11 cellular contexts compared by ENCODE assay signal in the genomic region with DNA sequence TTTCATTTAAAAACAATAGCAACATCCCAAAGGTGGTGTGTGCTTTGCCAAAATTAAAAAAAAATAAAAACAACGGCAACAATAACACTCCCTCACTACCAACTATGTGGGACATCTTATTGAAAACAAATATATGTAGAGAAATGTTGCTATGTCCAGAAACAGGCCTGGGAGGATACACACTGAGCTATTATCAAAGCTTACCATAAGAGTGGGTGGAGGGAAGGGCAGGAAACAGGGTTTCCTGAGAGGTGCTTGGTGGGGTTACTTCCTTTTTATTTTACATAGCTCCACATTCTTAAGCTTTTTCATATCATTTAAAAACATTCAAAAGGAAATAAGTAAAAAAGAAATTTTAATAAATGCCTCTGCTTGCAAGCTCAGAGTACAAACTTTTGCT.
DNase-seq lines count a peak whose midpoint lies in the region; ATAC-seq and TF ChIP-seq lines count a peak whose summit lies in the region.
"Had no signal": no experiment of that assay in that cellular context is flagged by ENCODE, and none has a peak within 500 bp of the region (broad histone marks: within the 10 kb centered on the region; RNA-seq: fewer than 3 reads in every experiment).

No MANE protein-coding gene starts in this region.

- no peaks in the 10 kb centered on the region for H3K36me3 ChIP-seq in gastrocnemius medialis

- H3K27me3 Mint-ChIP-seq in activated naive CD4-positive, alpha-beta T cell treated with anti-CD3 and anti-CD28 coated beads, Interleukin-2, amount 50 U/mL, for 24 hours: no peaks in the 10 kb centered on the region

- TF ChIP-seq POLR2A in gastrocnemius medialis (IDR thresholded peaks at IDR 0.05): no peak

- H3K27ac Mint-ChIP-seq in activated naive CD4-positive, alpha-beta T cell treated with anti-CD3 and anti-CD28 coated beads, Interleukin-2, amount 50 U/mL, for 24 hours: peak overlapping the region; percentile 49
- H3K27ac Mint-ChIP-seq: brain had no signal

- H3K36me3 Mint-ChIP-seq in activated naive CD4-positive, alpha-beta T cell treated with anti-CD3 and anti-CD28 coated beads, Interleukin-2, amount 50 U/mL, for 24 hours: peaks cover 11% of the 10 kb centered on the region
- H3K36me3 Mint-ChIP-seq: brain had no signal

- H3K9me3 ChIP-seq in gastrocnemius medialis: no peaks in the 10 kb centered on the region

- H3K4me1 Mint-ChIP-seq in activated naive CD4-positive, alpha-beta T cell treated with anti-CD3 and anti-CD28 coated beads, Interleukin-2, amount 50 U/mL, for 24 hours: peaks cover 13% of the 10 kb centered on the region
- H3K4me1 Mint-ChIP-seq: brain had no signal

- H3K4me3 Mint-ChIP-seq in activated naive CD4-positive, alpha-beta T cell treated with anti-CD3 and anti-CD28 coated beads, Interleukin-2, amount 50 U/mL, for 24 hours: no peak overlapping the region
- H3K4me3 Mint-ChIP-seq: brain had no signal

- intact Hi-C loops in gastrocnemius medialis (cut with DNase I; ENCODE audit: low total_unique reads): no loop called here

- H3K27me3 ChIP-seq in gastrocnemius medialis: no peaks in the 10 kb centered on the region

- no peak for DNase-seq in activated naive CD4-positive, alpha-beta T cell treated with Interleukin-2 at 50 U/mL for 16 hours
- DNase-seq in SKM-1 treated with dmso at 0.1 percent for 144 hours (lab: John Stamatoyannopoulos, UW; ENCODE audit: unreplicated experiment): peak; percentile 29
- DNase-seq in fibroblast of pulmonary artery (ENCODE audit: low read depth): peak; percentile 58
- no peak for DNase-seq in gastrocnemius medialis
- DNase-seq in amniotic stem cell (lab: John Stamatoyannopoulos, UW): no peak
- DNase-seq: NCI-H2107; stimulated activated CD4-positive, alpha-beta T cell treated with anti-CD3 and anti-CD28 coated beads, Interleukin-12 subunit alpha, Interleukin-12 subunit beta, amount 100 ng/mL, for 4 hours had no signal

- ATAC-seq in gastrocnemius medialis (peak in 1 of 2 donors; percentile 58), GM21576 (IDR thresholded peaks at IDR 0.05; ENCODE audit: unreplicated experiment) (no peak), HG03460 (IDR thresholded peaks at IDR 0.05; ENCODE audit: unreplicated experiment) (no peak)

- no peaks in the 10 kb centered on the region for H3K9me3 Mint-ChIP-seq in activated naive CD4-positive, alpha-beta T cell treated with anti-CD3 and anti-CD28 coated beads, Interleukin-2, amount 50 U/mL, for 24 hours
- H3K9me3 Mint-ChIP-seq: brain had no signal

- in situ Hi-C loops in gastrocnemius medialis (cut with MboI; ENCODE audit: low sequenced_read_pairs in 4 of 4): no loop called here

- no peak for TF ChIP-seq CTCF in fibroblast of pulmonary artery (IDR thresholded peaks at IDR 0.05; ENCODE audit: low read length, missing control alignments)
- TF ChIP-seq CTCF in gastrocnemius medialis (IDR thresholded peaks at IDR 0.05 in 4 of 5, conservative IDR thresholded peaks at IDR 0.05 in 1 of 5): no peak

- no peak overlapping the region for H3K4me3 ChIP-seq in fibroblast of pulmonary artery (replicated peaks; ENCODE audit: low read depth, low read length)
- no peak overlapping the region for H3K4me3 ChIP-seq in gastrocnemius medialis

- H3K27ac ChIP-seq in gastrocnemius medialis: peak overlapping the region in 3 of 4 donors; percentile 11 to 36 (median 34)

- H3K4me1 ChIP-seq in gastrocnemius medialis: no peaks in the 10 kb centered on the region

Comparison
In these comparisons a context has a peak if more than half of its experiments do, and no peak if none do; other contexts are left out.
1. DNase-seq: peak in SKM-1 treated with dmso at 0.1 percent for 144 hours (single experiment) and fibroblast of pulmonary artery (single experiment); none in activated naive CD4-positive, alpha-beta T cell treated with Interleukin-2 at 50 U/mL for 16 hours (single experiment), gastrocnemius medialis (0 of 2) and amniotic stem cell (single experiment).